ENCODE assay signal across 10 cellular contexts in genomic region chr1:232620356-232620841, GRCh38. TPM values are rescaled to one million over a fixed set of nuclear protein-coding genes. Genes with fewer than 3 reads are reported as not detected.
DNase-seq lines count a peak whose midpoint lies in the region; ATAC-seq, FAIRE-seq and TF ChIP-seq lines count a peak whose summit lies in the region.
"Had no signal": no experiment of that assay in that cellular context is flagged by ENCODE, and none has a peak within 500 bp of the region (broad histone marks: within the 10 kb centered on the region; RNA-seq: fewer than 3 reads in every experiment).

No MANE protein-coding gene starts in this region.

- H3K27ac Mint-ChIP-seq in glutamatergic neuron (ENCODE audit: unreplicated experiment): peak overlapping the region; percentile 90
- H3K27ac Mint-ChIP-seq in stimulated activated memory B cell treated with anti-CD40 and anti-IgM and Interleukin-4, amounts not matched to agents 10 μg/mL and 1 μg/mL and 100 μg/mL, for 72 hours: no peak overlapping the region
- H3K27ac Mint-ChIP-seq: naive B cell had no signal

- no peaks in the 10 kb centered on the region for H3K36me3 ChIP-seq in psoas muscle (ENCODE audit: insufficient read depth in 1 of 2, low read depth in 1 of 2)

- no peak for ATAC-seq in A549
- ATAC-seq in SK-N-SH treated with all-trans-retinoic acid at 6 μM for 48 hours: peak; percentile 75
- ATAC-seq in psoas muscle: peak; percentile 69 to 95 (median 90)
- no peak for ATAC-seq in stimulated activated memory B cell treated with anti-CD40 and anti-IgM and Interleukin-4, amounts not matched to agents 10 μg/mL and 1 μg/mL and 100 μg/mL, for 72 hours
- no peak for ATAC-seq in HG03378 (IDR thresholded peaks at IDR 0.05; ENCODE audit: unreplicated experiment)

- intact Hi-C loops in psoas muscle (cut with DNase I): loop anchor here (10.0 kb wide), 3 partner anchors 136 to 756 kb away; no protein-coding TSS in a partner anchor

- no peak for TF ChIP-seq POLR2A in A549 (IDR thresholded peaks at IDR 0.05; ENCODE audit: low read length)

- peak overlapping the region; percentile 4 for H3K4me2 ChIP-seq in A549
- H3K4me2 ChIP-seq: PC-9 had no signal

- TF ChIP-seq EP300 in A549 (IDR thresholded peaks at IDR 0.05): no peak

- TF ChIP-seq CTCF in A549 (IDR thresholded peaks at IDR 0.05): no peak
- TF ChIP-seq CTCF in glutamatergic neuron (IDR thresholded peaks at IDR 0.05; ENCODE audit: partially characterized antibody, unreplicated experiment): no peak
- TF ChIP-seq CTCF in psoas muscle (IDR thresholded peaks at IDR 0.05): no peak

- H3K9me3 Mint-ChIP-seq in glutamatergic neuron (ENCODE audit: unreplicated experiment): no peaks in the 10 kb centered on the region
- H3K9me3 Mint-ChIP-seq in stimulated activated memory B cell treated with anti-CD40 and anti-IgM and Interleukin-4, amounts not matched to agents 10 μg/mL and 1 μg/mL and 100 μg/mL, for 72 hours: no peaks in the 10 kb centered on the region
- H3K9me3 Mint-ChIP-seq: naive B cell had no signal

- H3K36me3 Mint-ChIP-seq in glutamatergic neuron (ENCODE audit: unreplicated experiment): no peaks in the 10 kb centered on the region
- H3K36me3 Mint-ChIP-seq in stimulated activated memory B cell treated with anti-CD40 and anti-IgM and Interleukin-4, amounts not matched to agents 10 μg/mL and 1 μg/mL and 100 μg/mL, for 72 hours: no peaks in the 10 kb centered on the region
- H3K36me3 Mint-ChIP-seq: naive B cell had no signal

- peaks cover 4% of the 10 kb centered on the region for H3K27me3 Mint-ChIP-seq in glutamatergic neuron (ENCODE audit: unreplicated experiment)
- H3K27me3 Mint-ChIP-seq in stimulated activated memory B cell treated with anti-CD40 and anti-IgM and Interleukin-4, amounts not matched to agents 10 μg/mL and 1 μg/mL and 100 μg/mL, for 72 hours: peaks cover 23% of the 10 kb centered on the region

- H3K27me3 ChIP-seq in psoas muscle (ENCODE audit: insufficient read depth in 3 of 3, low read length in 2 of 3): no peaks in the 10 kb centered on the region

- no peaks in the 10 kb centered on the region for H3K9me3 ChIP-seq in A549
- H3K9me3 ChIP-seq in psoas muscle: no peaks in the 10 kb centered on the region

- no peak for TF ChIP-seq RAD21 in A549 (conservative IDR thresholded peaks at IDR 0.05 in 1 of 2, IDR thresholded peaks at IDR 0.05 in 1 of 2)

- H3K4me1 ChIP-seq in A549 (peaks cover 20% of the 10 kb centered on the region), psoas muscle (peaks cover 20% of the 10 kb centered on the region)

- no peak overlapping the region for H3K27ac ChIP-seq in A549
- peak overlapping the region; percentile 58 for H3K27ac ChIP-seq in psoas muscle
- H3K27ac ChIP-seq: PC-9 had no signal

- H3K4me3 ChIP-seq in A549 (no peak overlapping the region), psoas muscle (no peak overlapping the region)
- H3K4me3 ChIP-seq: PC-9 had no signal

- WGBS in A549 (ENCODE audit: missing lambda C conversion rate): 91% methylated on average over 6 of the region's 6 CpGs
- WGBS in psoas muscle, 3 donors: 10 to 14% (median 14%) methylated on average over 6 of the region's 6 CpGs

- POLR2A ChIA-PET in A549 (lab: Yijun Ruan, JAX): interaction anchor here (1.6 kb wide), 1 partner anchor 10 kb away, joined by 5 read pairs; the partner anchor contains the start of gene SIPA1L2

- FAIRE-seq in A549 (lab: Jason Lieb, UNC): no peak

- CTCF ChIA-PET in A549 (lab: Yijun Ruan, JAX): interaction anchor here (1.5 to 2.3 kb wide), 3 partner anchors 10 to 754 kb away, joined by 3 to 5 read pairs (median 4); partner anchors contain the start of gene SIPA1L2

- peaks cover 70% of the 10 kb centered on the region for H3K4me1 Mint-ChIP-seq in glutamatergic neuron (ENCODE audit: low read depth, unreplicated experiment)
- no peaks in the 10 kb centered on the region for H3K4me1 Mint-ChIP-seq in stimulated activated memory B cell treated with anti-CD40 and anti-IgM and Interleukin-4, amounts not matched to agents 10 μg/mL and 1 μg/mL and 100 μg/mL, for 72 hours

- DNase-seq in A549 (ENCODE audit: low read depth in 1 of 2, low spot score in 1 of 2): peak in 1 of 2 experiments; percentile 44
- DNase-seq in NCI-H1105 (lab: John Stamatoyannopoulos, UW): peak; percentile 87
- no peak for DNase-seq in glutamatergic neuron
- DNase-seq in psoas muscle: no peak
- DNase-seq in effector CD4-positive, alpha-beta T cell: no peak
- DNase-seq: naive B cell had no signal

- H3K4me3 Mint-ChIP-seq in glutamatergic neuron (ENCODE audit: unreplicated experiment): peak overlapping the region; percentile 68
- H3K4me3 Mint-ChIP-seq in stimulated activated memory B cell treated with anti-CD40 and anti-IgM and Interleukin-4, amounts not matched to agents 10 μg/mL and 1 μg/mL and 100 μg/mL, for 72 hours: no peak overlapping the region
- H3K4me3 Mint-ChIP-seq: naive B cell had no signal

TF ChIP-seq in A549, 52 proteins besides CTCF, POLR2A, EP300 and RAD21:
- TF ChIP-seq ATOH8 (CRISPR knock-in tag; IDR thresholded peaks at IDR 0.05; ENCODE audit: low read depth): no peak
- TF ChIP-seq HDAC2 (IDR thresholded peaks at IDR 0.05): no peak
- no peak for TF ChIP-seq NPAS2 (CRISPR knock-in tag; IDR thresholded peaks at IDR 0.05; ENCODE audit: borderline replicate concordance)
- no peak for TF ChIP-seq MAFK (IDR thresholded peaks at IDR 0.05; ENCODE audit: partially characterized antibody)
- TF ChIP-seq CEBPB (IDR thresholded peaks at IDR 0.05): peak; percentile 83 to 92; a peak in 3 of 4 replicates

TF ChIP-seq in SK-N-SH treated with all-trans-retinoic acid at 6 μM for 48 hours, 23 proteins besides CTCF, POLR2A, EP300 and RAD21 (continues in another document):
- TF ChIP-seq ZNF70 (CRISPR knock-in tag; IDR thresholded peaks at IDR 0.05): 0 out of 2 replicates have a peak, but pooled peaks have one; percentile 13
- TF ChIP-seq ZFP30 (CRISPR knock-in tag; IDR thresholded peaks at IDR 0.05): no peak
- TF ChIP-seq ZFP3 (CRISPR knock-in tag; IDR thresholded peaks at IDR 0.05): no peak; the same call in 1 of the 2 replicates
- TF ChIP-seq TCF4 (CRISPR knock-in tag; IDR thresholded peaks at IDR 0.05; ENCODE audit: borderline replicate concordance): no peak
- TF ChIP-seq TOX (CRISPR knock-in tag; IDR thresholded peaks at IDR 0.05; ENCODE audit: borderline replicate concordance): peak; percentile 44; the same call in 1 of the 2 replicates
- no peak for TF ChIP-seq PATZ1 (CRISPR knock-in tag; IDR thresholded peaks at IDR 0.05; ENCODE audit: borderline replicate concordance)
- TF ChIP-seq CSRNP3 (CRISPR knock-in tag; IDR thresholded peaks at IDR 0.05): no peak
- no peak for TF ChIP-seq BACH2 (CRISPR knock-in tag; IDR thresholded peaks at IDR 0.05; ENCODE audit: borderline replicate concordance)
- no peak for TF ChIP-seq ZNF8 (CRISPR knock-in tag; IDR thresholded peaks at IDR 0.05)
- TF ChIP-seq ESRRG (CRISPR knock-in tag; IDR thresholded peaks at IDR 0.05): no peak
- TF ChIP-seq CREB5 (CRISPR knock-in tag; IDR thresholded peaks at IDR 0.05; ENCODE audit: low read depth): no peak
- TF ChIP-seq OSR1 (CRISPR knock-in tag; IDR thresholded peaks at IDR 0.05): no peak
- no peak for TF ChIP-seq CSDC2 (CRISPR knock-in tag; IDR thresholded peaks at IDR 0.05)
- TF ChIP-seq ZC3H10 (CRISPR knock-in tag; IDR thresholded peaks at IDR 0.05): no peak

RNA-seq across cellular contexts. Expression of gene SIPA1L2, which starts 9.5 kb away (rescaled TPM):
- 16.4 and 16.9 TPM in 2 replicates for polyA plus RNA-seq in A549 (2011; rRNA removed)
- 8.3 and 10.2 TPM in 2 replicates for polyA plus RNA-seq in A549 (2012; cell fraction: cytosol; rRNA removed)
- 13.5 and 15.6 TPM in 2 replicates for polyA plus RNA-seq in A549 (2012; cell fraction: nucleus; rRNA removed)
- polyA plus RNA-seq in A549 (2017; fragmentation: RNase III; extraction: RNeasy Plus Mini Kit Qiagen cat#74134 plus additional on column Dnase treatment): 6.0 to 6.7 TPM (median 6.6 TPM) in 3 replicates
- polyA minus RNA-seq in A549 (2011; rRNA and poly(A)+ RNA removed): 31.1 and 34.0 TPM in 2 replicates
- 177 TPM for total RNA-seq in glutamatergic neuron (ENCODE audit: unreplicated experiment)
- total RNA-seq in psoas muscle: 10 to 100 TPM in 3 of 4 donors, 1 to 10 TPM in 1; 4.3 to 54.4 (median 14.8) TPM
- 1 to 10 TPM; 5.9 to 9.4 (median 6.2) TPM for polyA plus RNA-seq in psoas muscle
- total RNA-seq: PC-9 had no signal

Comparison
In these comparisons a context has a peak if more than half of its experiments do, and no peak if none do; other contexts are left out.
1. ATAC-seq: peak in SK-N-SH treated with all-trans-retinoic acid at 6 μM for 48 hours (single experiment) and psoas muscle (4 of 4); none in A549 (0 of 2), stimulated activated memory B cell treated with anti-CD40 and anti-IgM and Interleukin-4, amounts not matched to agents 10 μg/mL and 1 μg/mL and 100 μg/mL, for 72 hours (single experiment) and HG03378 (single experiment).